In the genomic region with DNA sequence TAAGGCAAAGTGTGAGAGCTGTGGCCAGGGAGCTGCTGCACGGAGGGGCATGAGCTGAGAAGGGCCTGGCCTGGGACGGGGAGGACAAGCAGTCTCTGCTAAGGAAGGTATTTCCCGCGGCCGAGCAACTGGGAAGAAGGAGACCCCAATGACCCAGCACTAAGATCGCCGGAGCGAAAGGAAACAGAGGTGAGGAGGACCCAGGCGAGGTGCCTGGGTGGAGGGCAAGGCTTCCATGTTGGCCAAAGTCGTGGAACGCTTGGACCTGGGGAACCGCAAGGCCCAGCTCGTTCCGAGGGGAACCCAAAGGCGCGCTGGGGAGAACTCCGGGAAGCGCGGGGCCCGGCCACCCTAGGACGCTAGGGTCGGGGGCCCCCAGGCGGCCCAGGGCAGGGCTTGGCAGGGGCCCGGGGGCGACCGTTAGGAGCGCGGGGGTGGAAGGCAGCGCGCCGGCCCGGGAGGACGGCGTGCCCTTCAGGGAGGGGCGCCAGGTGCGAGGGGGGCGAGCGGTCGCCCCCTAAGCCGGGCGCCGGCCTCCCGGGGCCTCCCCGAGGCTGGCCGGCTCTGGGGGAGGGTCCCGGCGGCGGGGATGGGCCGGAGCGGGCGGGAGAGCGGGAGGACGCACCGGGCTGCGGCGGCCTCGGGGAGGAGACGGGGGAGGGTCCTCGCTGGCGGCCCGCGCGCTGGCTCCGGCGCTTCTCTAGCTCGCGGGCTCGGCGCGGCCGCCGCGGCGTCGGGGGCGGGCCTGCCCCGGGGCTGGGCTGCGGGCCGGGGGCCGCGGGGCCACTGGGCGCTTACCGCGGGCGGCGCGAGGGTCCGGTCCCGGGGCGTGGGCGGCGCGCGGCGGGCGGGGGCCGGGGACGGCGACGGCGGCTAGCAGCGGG, we compare ENCODE assay signal across 8 cellular contexts. TPM values are rescaled to one million over a fixed set of nuclear protein-coding genes. Genes with fewer than 3 reads are reported as not detected.
DNase-seq lines count a peak whose midpoint lies in the region; ATAC-seq and TF ChIP-seq lines count a peak whose summit lies in the region.

No MANE protein-coding gene starts in this region.

- in situ Hi-C loops in gastrocnemius medialis (cut with MboI; ENCODE audit: low sequenced_read_pairs in 4 of 4), result loop anchor here in 2 of 4 donors (10.0 kb wide), 2 partner anchors 109 to 219 kb away; a partner anchor contains a TSS

- H3K36me3 ChIP-seq in heart left ventricle, result peaks cover 0 to 9% (median 3%) of the 10 kb centered on the region in 9 donors
- peaks cover 0 to under 1% of the 10 kb centered on the region in 2 donors for H3K36me3 ChIP-seq in gastrocnemius medialis

- H3K4me1 Mint-ChIP-seq in activated B cell treated with CpG ODN at 0.5 μM for 24 hours, result peaks cover 49% of the 10 kb centered on the region

- H3K4me1 ChIP-seq in heart left ventricle, result peaks cover 5 to 55% (median 46%) of the 10 kb centered on the region in 12 donors
- peaks cover 44 to 48% of the 10 kb centered on the region in 2 donors for H3K4me1 ChIP-seq in gastrocnemius medialis

- peak overlapping the region; percentile 3 to 90 (median 78) for H3K27ac ChIP-seq in heart left ventricle
- peak overlapping the region; percentile 77 to 86 (median 80) for H3K27ac ChIP-seq in gastrocnemius medialis

- H3K27me3 Mint-ChIP-seq in activated B cell treated with CpG ODN at 0.5 μM for 24 hours, result no peaks in the 10 kb centered on the region

- TF ChIP-seq POLR2A in GM18505 (IDR thresholded peaks at IDR 0.05; ENCODE audit: borderline replicate concordance, extremely low read depth, insufficient read depth, insufficient read length) (no peak), heart left ventricle (IDR thresholded peaks at IDR 0.05) (no peak), gastrocnemius medialis (IDR thresholded peaks at IDR 0.05) (no peak)

- H3K36me3 Mint-ChIP-seq in activated B cell treated with CpG ODN at 0.5 μM for 24 hours (ENCODE audit: low read depth), result peaks cover 14% of the 10 kb centered on the region

- WGBS in heart left ventricle, 4 donors, result 0 to 1% (median 1%) methylated on average over 22 to 102 of the region's 102 CpGs

- DNase-seq in activated B cell treated with CpG ODN at 0.5 μM for 24 hours, result no peak
- peak in 1 of 5 donors; percentile 60 for DNase-seq in heart left ventricle
- no peak for DNase-seq in gastrocnemius medialis
- DNase-seq in COR-L47 (lab: John Stamatoyannopoulos, UW), result no peak
- no peak for DNase-seq in stimulated activated naive CD4-positive, alpha-beta T cell treated with Interleukin-2 at 50 U/mL for 16 hours (lab: John Stamatoyannopoulos, UW)

- H3K4me3 ChIP-seq in heart left ventricle (peak overlapping the region; percentile 74 to 100 (median 91)), gastrocnemius medialis (peak overlapping the region; percentile 65 to 94 (median 83))

- CTCF ChIA-PET in activated B cell treated with CpG ODN at 0.5 μM for 24 hours (lab: Charles Lee), result interaction anchor here (0.8 to 8.3 kb wide), 11 partner anchors 9 to 224 kb away, joined by 3 to 79 read pairs (median 3); a partner anchor contains a TSS

- intact Hi-C loops in activated B cell treated with CpG ODN at 0.5 μM for 24 hours (cut with micrococcal nuclease) (loop anchor here (2.0 to 5.0 kb wide), 2 partner anchors 106 to 225 kb away; a partner anchor contains a TSS), heart left ventricle (cut with DNase I) (loop anchor here (2.0 to 10.0 kb wide), 11 partner anchors 13 to 229 kb away; a partner anchor contains a TSS), gastrocnemius medialis (cut with DNase I; ENCODE audit: low total_unique reads) (loop anchor here (2.0 to 5.0 kb wide), 4 partner anchors 13 to 81 kb away; a partner anchor contains a TSS)

- TF ChIP-seq CTCF in activated B cell treated with CpG ODN at 0.5 μM for 24 hours (IDR thresholded peaks at IDR 0.05) (no peak), heart left ventricle (IDR thresholded peaks at IDR 0.05) (no peak), gastrocnemius medialis (IDR thresholded peaks at IDR 0.05 in 4 of 5, conservative IDR thresholded peaks at IDR 0.05 in 1 of 5) (no peak)

- H3K9me3 Mint-ChIP-seq in activated B cell treated with CpG ODN at 0.5 μM for 24 hours, result no peaks in the 10 kb centered on the region

- POLR2A ChIA-PET in activated B cell treated with CpG ODN at 0.5 μM for 24 hours (lab: Charles Lee), result interaction anchor here (0.6 to 4.1 kb wide), 18 partner anchors 12 to 265 kb away, joined by 3 to 61 read pairs (median 5); a partner anchor contains a TSS

- peak overlapping the region; percentile 90 for H3K4me3 Mint-ChIP-seq in activated B cell treated with CpG ODN at 0.5 μM for 24 hours

- peak; percentile 31 for ATAC-seq in GM18505 (IDR thresholded peaks at IDR 0.05; ENCODE audit: unreplicated experiment)
- ATAC-seq in HG02642 (IDR thresholded peaks at IDR 0.05; ENCODE audit: poor library complexity, unreplicated experiment), result peak; percentile 22
- ATAC-seq in activated B cell treated with CpG ODN at 0.5 μM for 24 hours (ENCODE audit: low read depth), result peak; percentile 38
- peak in 3 of 4 donors; percentile 4 to 14 (median 4) for ATAC-seq in heart left ventricle
- ATAC-seq in gastrocnemius medialis, result peak; percentile 40
- no peak for ATAC-seq in GM18858 (IDR thresholded peaks at IDR 0.05; ENCODE audit: unreplicated experiment)

- H3K27ac Mint-ChIP-seq in activated B cell treated with CpG ODN at 0.5 μM for 24 hours, result peak overlapping the region; percentile 80

- H3K27me3 ChIP-seq in heart left ventricle (no peaks in the 10 kb centered on the region), gastrocnemius medialis (no peaks in the 10 kb centered on the region)

- H3K9me3 ChIP-seq in heart left ventricle, result no peaks in the 10 kb centered on the region
- H3K9me3 ChIP-seq in gastrocnemius medialis, result no peaks in the 10 kb centered on the region

RNA-seq across cellular contexts. Expression of a gene that starts 0.5 kb away (rescaled TPM):
- total RNA-seq in activated B cell treated with CpG ODN at 0.5 μM for 24 hours (66.5 and 76.6 TPM in 2 replicates), heart left ventricle (10 to 100 TPM; 14.1 to 31.7 (median 23.2) TPM), gastrocnemius medialis (10 to 100 TPM; 16.4 to 21.1 (median 16.6) TPM)
- polyA plus RNA-seq in heart left ventricle, result 10 to 100 TPM; 12.9 to 23.8 TPM

RNA-seq across cellular contexts. Expression of a gene that starts 12.4 kb away (rescaled TPM):
- total RNA-seq in activated B cell treated with CpG ODN at 0.5 μM for 24 hours, result 21.5 and 21.7 TPM in 2 replicates
- 10 to 100 TPM; 24.1 to 41.3 (median 28.9) TPM for total RNA-seq in heart left ventricle
- polyA plus RNA-seq in heart left ventricle, result 10 to 100 TPM; 42.1 to 62.4 TPM
- 10 to 100 TPM; 39.8 to 76.3 (median 63.0) TPM for total RNA-seq in gastrocnemius medialis

RNA-seq across cellular contexts. Expression of a gene that starts 20.0 kb away (rescaled TPM):
- 129 and 132 TPM in 2 replicates for total RNA-seq in activated B cell treated with CpG ODN at 0.5 μM for 24 hours
- total RNA-seq in heart left ventricle, result 100 to 1,000 TPM in 7 of 9 donors, 10 to 100 TPM in 2; 94.8 to 188 (median 122) TPM
- 100 to 1,000 TPM in 1 of 2 donors, 10 to 100 TPM in 1; 48.0 to 199 TPM for polyA plus RNA-seq in heart left ventricle
- 100 to 1,000 TPM; 108 to 163 (median 129) TPM for total RNA-seq in gastrocnemius medialis

RNA-seq across cellular contexts. Expression of a gene that starts 26.7 kb away (rescaled TPM):
- total RNA-seq in activated B cell treated with CpG ODN at 0.5 μM for 24 hours, result not detected in 2 replicates
- not detected for total RNA-seq in heart left ventricle
- polyA plus RNA-seq in heart left ventricle, result not detected
- not detected for total RNA-seq in gastrocnemius medialis

RNA-seq across cellular contexts. Expression of a gene that starts 37.3 kb away (rescaled TPM):
- total RNA-seq in activated B cell treated with CpG ODN at 0.5 μM for 24 hours (not detected in 2 replicates), heart left ventricle (not detected), gastrocnemius medialis (not detected)
- polyA plus RNA-seq in heart left ventricle, result not detected
